Comparison of ENCODE assay signal across 14 cellular contexts in genomic region chr1:11158291-11158690, GRCh38. TPM values are rescaled to one million over a fixed set of nuclear protein-coding genes. Genes with fewer than 3 reads are reported as not detected.
A peak's percentile ranks its signal among the peaks of the same experiment; 100 is the strongest.
DNase-seq lines count a peak whose midpoint lies in the region; ATAC-seq and TF ChIP-seq lines count a peak whose summit lies in the region.
"Had no signal": no experiment of that assay in that cellular context is flagged by ENCODE, and none has a peak within 500 bp of the region (broad histone marks: within the 10 kb centered on the region; RNA-seq: fewer than 3 reads in every experiment).

No MANE protein-coding gene starts in this region.

- DNase-seq in activated CD4-positive, alpha-beta T cell treated with anti-CD3 and anti-CD28 coated beads for 36 hours: no peak
- DNase-seq in activated CD4-positive, alpha-beta T cell treated with anti-CD3 and anti-CD28 coated beads, Interleukin-2, amount 50 U/mL, for 4 hours: no peak
- no peak for DNase-seq in ascending aorta (ENCODE audit: low spot score in 2 of 2)
- DNase-seq in right cardiac atrium: no peak
- DNase-seq in suprapubic skin (ENCODE audit: low spot score in 2 of 2): no peak
- no peak for DNase-seq in HuH-7.5 (ENCODE audit: low spot score)
- DNase-seq in effector memory CD4-positive, alpha-beta T cell: no peak
- DNase-seq: activated CD4-positive, alpha-beta T cell treated with anti-CD3 and anti-CD28 coated beads for 1 hour; NCI-H2227 treated with DMSO at 0.1 percent for 48 hours; SIG-M5; thyroid gland had no signal

- H3K27ac ChIP-seq in ascending aorta (peak overlapping the region; percentile 62 to 63), right cardiac atrium (ENCODE audit: low read length) (peak overlapping the region; percentile 90), suprapubic skin (peak overlapping the region; percentile 63), gastroesophageal sphincter (peak overlapping the region in 2 of 4 donors; percentile 33 to 62)
- no peak overlapping the region for H3K27ac ChIP-seq in effector memory CD4-positive, alpha-beta T cell (ENCODE audit: insufficient read depth, low read length, poor library complexity, severe bottlenecking)
- H3K27ac ChIP-seq: KMS-11, thyroid gland had no signal

- H3K4me1 Mint-ChIP-seq in activated CD4-positive, alpha-beta T cell treated with anti-CD3 and anti-CD28 coated beads for 36 hours: peaks cover 21% of the 10 kb centered on the region

- no peaks in the 10 kb centered on the region for H3K9me3 Mint-ChIP-seq in activated CD4-positive, alpha-beta T cell treated with anti-CD3 and anti-CD28 coated beads for 36 hours (ENCODE audit: low read depth)

- peak overlapping the region; percentile 2 for H3K27ac Mint-ChIP-seq in activated CD4-positive, alpha-beta T cell treated with anti-CD3 and anti-CD28 coated beads for 36 hours

- H3K27me3 ChIP-seq in ascending aorta: no peaks in the 10 kb centered on the region
- H3K27me3 ChIP-seq in right cardiac atrium (ENCODE audit: control insufficient read depth, insufficient read depth): no peaks in the 10 kb centered on the region
- H3K27me3 ChIP-seq in suprapubic skin: no peaks in the 10 kb centered on the region
- no peaks in the 10 kb centered on the region for H3K27me3 ChIP-seq in gastroesophageal sphincter
- no peaks in the 10 kb centered on the region for H3K27me3 ChIP-seq in effector memory CD4-positive, alpha-beta T cell (replicated peaks; ENCODE audit: control insufficient read depth, insufficient read depth, low read length, poor library complexity, severe bottlenecking)
- H3K27me3 ChIP-seq: thyroid gland had no signal

- H3K9me3 ChIP-seq in ascending aorta (no peaks in the 10 kb centered on the region), right cardiac atrium (ENCODE audit: control insufficient read depth, low read length) (no peaks in the 10 kb centered on the region), suprapubic skin (no peaks in the 10 kb centered on the region), gastroesophageal sphincter (no peaks in the 10 kb centered on the region)
- H3K9me3 ChIP-seq in effector memory CD4-positive, alpha-beta T cell (ENCODE audit: control insufficient read depth, low read length): no peaks in the 10 kb centered on the region
- H3K9me3 ChIP-seq: A549, thyroid gland had no signal

- CTCF ChIA-PET in activated CD4-positive, alpha-beta T cell treated with anti-CD3 and anti-CD28 coated beads for 36 hours (lab: Charles Lee): interaction anchor here (0.7 to 1.5 kb wide), 2 partner anchors 15 to 46 kb away, joined by 3 read pairs; no protein-coding TSS in a partner anchor

- peaks cover 21% of the 10 kb centered on the region for H3K36me3 Mint-ChIP-seq in activated CD4-positive, alpha-beta T cell treated with anti-CD3 and anti-CD28 coated beads for 36 hours (ENCODE audit: low read depth)

- no peak for TF ChIP-seq POLR2A in suprapubic skin (IDR thresholded peaks at IDR 0.05)
- no peak for TF ChIP-seq POLR2A in gastroesophageal sphincter (IDR thresholded peaks at IDR 0.05)

- H3K4me3 Mint-ChIP-seq in activated CD4-positive, alpha-beta T cell treated with anti-CD3 and anti-CD28 coated beads for 36 hours: no peak overlapping the region

- H3K4me1 ChIP-seq in ascending aorta (peaks cover 3 to 11% of the 10 kb centered on the region in 2 donors), right cardiac atrium (ENCODE audit: control insufficient read depth, insufficient read depth, low read length) (peaks cover 11% of the 10 kb centered on the region), suprapubic skin (peaks cover 29% of the 10 kb centered on the region), gastroesophageal sphincter (peaks cover 0 to 25% (median 0%) of the 10 kb centered on the region in 3 donors)
- no peaks in the 10 kb centered on the region for H3K4me1 ChIP-seq in effector memory CD4-positive, alpha-beta T cell (ENCODE audit: control insufficient read depth, insufficient read depth, low read length, poor library complexity, severe bottlenecking)
- H3K4me1 ChIP-seq: thyroid gland had no signal

- no peak for ATAC-seq in activated CD4-positive, alpha-beta T cell treated with anti-CD3 and anti-CD28 coated beads for 36 hours
- no peak for ATAC-seq in right cardiac atrium
- ATAC-seq in gastroesophageal sphincter: no peak

- POLR2A ChIA-PET in activated CD4-positive, alpha-beta T cell treated with anti-CD3 and anti-CD28 coated beads for 36 hours (lab: Charles Lee): no interaction called here

- intact Hi-C loops in activated CD4-positive, alpha-beta T cell treated with anti-CD3 and anti-CD28 coated beads for 36 hours (cut with DNase I, micrococcal nuclease): no loop called here
- intact Hi-C loops in ascending aorta (cut with DNase I): no loop called here
- intact Hi-C loops in right cardiac atrium (cut with DNase I): no loop called here

- no peaks in the 10 kb centered on the region for H3K27me3 Mint-ChIP-seq in activated CD4-positive, alpha-beta T cell treated with anti-CD3 and anti-CD28 coated beads for 36 hours

- no peak for TF ChIP-seq EP300 in suprapubic skin (IDR thresholded peaks at IDR 0.05)
- TF ChIP-seq EP300 in gastroesophageal sphincter (IDR thresholded peaks at IDR 0.05): no peak

- 64% methylated on average over 3 of the region's 3 CpGs for WGBS in right cardiac atrium
- WGBS in suprapubic skin: 85% methylated on average over 3 of the region's 3 CpGs
- 42 to 82% methylated on average over 3 of the region's 3 CpGs for WGBS in gastroesophageal sphincter (ENCODE audit: low coverage in 1 of 2), 2 donors

- peaks cover 15 to 31% of the 10 kb centered on the region in 2 donors for H3K36me3 ChIP-seq in ascending aorta
- peaks cover 31% of the 10 kb centered on the region for H3K36me3 ChIP-seq in suprapubic skin
- H3K36me3 ChIP-seq in gastroesophageal sphincter: peaks cover 0 to 50% of the 10 kb centered on the region in 2 donors
- H3K36me3 ChIP-seq in effector memory CD4-positive, alpha-beta T cell (ENCODE audit: control insufficient read depth, insufficient read depth, low read length): peaks cover 35% of the 10 kb centered on the region

- no peak for TF ChIP-seq CTCF in ascending aorta (IDR thresholded peaks at IDR 0.05)
- no peak for TF ChIP-seq CTCF in suprapubic skin (IDR thresholded peaks at IDR 0.05)
- TF ChIP-seq CTCF in gastroesophageal sphincter (IDR thresholded peaks at IDR 0.05): no peak

- H3K4me3 ChIP-seq in ascending aorta: no peak overlapping the region
- H3K4me3 ChIP-seq in right cardiac atrium (ENCODE audit: low read length): no peak overlapping the region
- no peak overlapping the region for H3K4me3 ChIP-seq in suprapubic skin
- H3K4me3 ChIP-seq in gastroesophageal sphincter: no peak overlapping the region
- H3K4me3 ChIP-seq in effector memory CD4-positive, alpha-beta T cell (ENCODE audit: insufficient read depth, low read depth, low read length, poor library complexity, severe bottlenecking): no peak overlapping the region
- H3K4me3 ChIP-seq: A549, thyroid gland had no signal

RNA-seq across cellular contexts. Expression of gene ANGPTL7, which starts 30.9 kb away (rescaled TPM):
- total RNA-seq in activated CD4-positive, alpha-beta T cell treated with anti-CD3 and anti-CD28 coated beads for 36 hours: not detected
- total RNA-seq in ascending aorta: 2.0 TPM
- total RNA-seq in right cardiac atrium: 1 to 10 TPM; 1.4 to 4.5 (median 2.8) TPM
- 3.7 TPM for polyA plus RNA-seq in right cardiac atrium
- 10 to 100 TPM in 1 of 4 donors, 1 to 10 TPM in 3; 2.8 to 18.6 (median 4.1) TPM for total RNA-seq in suprapubic skin
- 10 to 100 TPM in 2 of 4 donors, 1 to 10 TPM in 2; 2.2 to 13.5 (median 9.0) TPM for total RNA-seq in gastroesophageal sphincter
- polyA plus RNA-seq: A549 had no signal

RNA-seq across cellular contexts. Expression of gene EXOSC10, which starts 58.6 kb away (rescaled TPM):
- total RNA-seq in activated CD4-positive, alpha-beta T cell treated with anti-CD3 and anti-CD28 coated beads for 36 hours: 10 to 100 TPM; 74.3 to 89.6 TPM
- total RNA-seq in ascending aorta (38.7 TPM), right cardiac atrium (10 to 100 TPM; 21.8 to 25.7 (median 22.3) TPM), suprapubic skin (100 to 1,000 TPM in 1 of 4 donors, 10 to 100 TPM in 3; 45.7 to 127 (median 68.7) TPM), gastroesophageal sphincter (10 to 100 TPM; 39.3 to 56.2 (median 41.0) TPM)
- 20.1 TPM for polyA plus RNA-seq in right cardiac atrium
